Comparison of ENCODE assay signal across 13 cellular contexts in genomic region chr9:114914139-114914538, GRCh38. TPM values are rescaled to one million over a fixed set of nuclear protein-coding genes. Genes with fewer than 3 reads are reported as not detected.
A peak's percentile ranks its signal among the peaks of the same experiment; 100 is the strongest.
DNase-seq lines count a peak whose midpoint lies in the region; ATAC-seq and TF ChIP-seq lines count a peak whose summit lies in the region.
"Had no signal": no experiment of that assay in that cellular context is flagged by ENCODE, and none has a peak within 500 bp of the region (broad histone marks: within the 10 kb centered on the region; RNA-seq: fewer than 3 reads in every experiment).

No MANE protein-coding gene starts in this region.

- peaks cover 93% of the 10 kb centered on the region for H3K4me1 Mint-ChIP-seq in activated T-cell treated with anti-CD3 and anti-CD28 coated beads, Interleukin-2, amount 50 U/mL, for 24 hours (ENCODE audit: low read depth)
- peaks cover 77% of the 10 kb centered on the region for H3K4me1 Mint-ChIP-seq in activated T-cell treated with anti-CD3 and anti-CD28 coated beads, Interleukin-2, amount 50 U/mL, for 72 hours (ENCODE audit: low read depth)
- peaks cover 2% of the 10 kb centered on the region for H3K4me1 Mint-ChIP-seq in osteocyte (ENCODE audit: unreplicated experiment)

- no peaks in the 10 kb centered on the region for H3K9me3 Mint-ChIP-seq in activated T-cell treated with anti-CD3 and anti-CD28 coated beads, Interleukin-2, amount 50 U/mL, for 24 hours
- H3K9me3 Mint-ChIP-seq in activated T-cell treated with anti-CD3 and anti-CD28 coated beads, Interleukin-2, amount 50 U/mL, for 72 hours: peaks cover 0 to 1% of the 10 kb centered on the region in 2 donors
- no peaks in the 10 kb centered on the region for H3K9me3 Mint-ChIP-seq in osteocyte (ENCODE audit: unreplicated experiment)
- H3K9me3 Mint-ChIP-seq: stimulated activated naive B cell treated with anti-CD40 and anti-IgM and Interleukin-4, amounts not matched to agents 10 μg/mL and 1 μg/mL and 100 μg/mL, for 72 hours; T-helper 2 cell treated with Interferon-gamma antibody and Interleukin-4, amounts not matched to agents 5 μg/mL and 100 μg/mL, for 36 hours had no signal

- no peak for DNase-seq in activated T-cell treated with anti-CD3 and anti-CD28 coated beads, Interleukin-2, amount 50 U/mL, for 24 hours
- DNase-seq in activated T-cell treated with anti-CD3 and anti-CD28 coated beads, Interleukin-2, amount 50 U/mL, for 72 hours: no peak
- DNase-seq in cardiac fibroblast (ENCODE audit: low read depth in 2 of 2) (peak; percentile 25 to 42), osteocyte (ENCODE audit: extremely low spot score, unreplicated experiment) (no peak), substantia nigra (lab: John Stamatoyannopoulos, UW) (no peak), T-helper 2 cell (no peak), G401 (ENCODE audit: low spot score) (no peak)
- DNase-seq: NCI-H526; stimulated activated naive B cell treated with anti-CD40 and anti-IgM and Interleukin-4, amounts not matched to agents 10 μg/mL and 1 μg/mL and 100 μg/mL, for 72 hours had no signal

- H3K27me3 Mint-ChIP-seq in activated T-cell treated with anti-CD3 and anti-CD28 coated beads, Interleukin-2, amount 50 U/mL, for 24 hours: no peaks in the 10 kb centered on the region
- H3K27me3 Mint-ChIP-seq in activated T-cell treated with anti-CD3 and anti-CD28 coated beads, Interleukin-2, amount 50 U/mL, for 72 hours (ENCODE audit: low read depth): no peaks in the 10 kb centered on the region
- peaks cover 30% of the 10 kb centered on the region for H3K27me3 Mint-ChIP-seq in osteocyte (ENCODE audit: unreplicated experiment)
- H3K27me3 Mint-ChIP-seq: stimulated activated naive B cell treated with anti-CD40 and anti-IgM and Interleukin-4, amounts not matched to agents 10 μg/mL and 1 μg/mL and 100 μg/mL, for 72 hours had no signal

- peak overlapping the region; percentile 24 for H3K27ac Mint-ChIP-seq in activated T-cell treated with anti-CD3 and anti-CD28 coated beads, Interleukin-2, amount 50 U/mL, for 24 hours
- H3K27ac Mint-ChIP-seq in activated T-cell treated with anti-CD3 and anti-CD28 coated beads, Interleukin-2, amount 50 U/mL, for 72 hours: no peak overlapping the region
- H3K27ac Mint-ChIP-seq in osteocyte (ENCODE audit: unreplicated experiment): no peak overlapping the region
- H3K27ac Mint-ChIP-seq: stimulated activated naive B cell treated with anti-CD40 and anti-IgM and Interleukin-4, amounts not matched to agents 10 μg/mL and 1 μg/mL and 100 μg/mL, for 72 hours had no signal

- peaks cover 96% of the 10 kb centered on the region for H3K36me3 Mint-ChIP-seq in activated T-cell treated with anti-CD3 and anti-CD28 coated beads, Interleukin-2, amount 50 U/mL, for 24 hours (ENCODE audit: low read depth)
- peaks cover 16 to 35% of the 10 kb centered on the region in 2 donors for H3K36me3 Mint-ChIP-seq in activated T-cell treated with anti-CD3 and anti-CD28 coated beads, Interleukin-2, amount 50 U/mL, for 72 hours (ENCODE audit: insufficient read depth in 2 of 2)
- no peaks in the 10 kb centered on the region for H3K36me3 Mint-ChIP-seq in osteocyte (ENCODE audit: unreplicated experiment)

- H3F3A ChIP-seq in OCI-LY1 (ENCODE audit: insufficient read depth, low read length): peaks cover 9% of the 10 kb centered on the region; the same call in 1 of the 2 replicates

- no peak overlapping the region for H3K9ac ChIP-seq in OCI-LY1 (ENCODE audit: low read length)

- H3K27me3 ChIP-seq in OCI-LY1 (ENCODE audit: insufficient read depth, low read length): no peaks in the 10 kb centered on the region

- TF ChIP-seq CTCF in OCI-LY1 (IDR thresholded peaks at IDR 0.05; ENCODE audit: low read length) (peak; percentile 50), cardiac fibroblast (IDR thresholded peaks at IDR 0.05; ENCODE audit: low read depth, low read length) (peak; percentile 56), osteocyte (IDR thresholded peaks at IDR 0.05) (peak; percentile 46)

- H3K4me3 ChIP-seq in OCI-LY1 (ENCODE audit: low read depth, low read length, poor library complexity, severe bottlenecking) (no peak overlapping the region), cardiac fibroblast (replicated peaks in 1 of 2; ENCODE audit: low read depth in 2 of 2, low read length in 2 of 2) (no peak overlapping the region)
- H3K4me3 ChIP-seq: HAP-1 had no signal

- no peak overlapping the region for H3K4me3 Mint-ChIP-seq in activated T-cell treated with anti-CD3 and anti-CD28 coated beads, Interleukin-2, amount 50 U/mL, for 24 hours
- no peak overlapping the region for H3K4me3 Mint-ChIP-seq in activated T-cell treated with anti-CD3 and anti-CD28 coated beads, Interleukin-2, amount 50 U/mL, for 72 hours
- H3K4me3 Mint-ChIP-seq in osteocyte (ENCODE audit: unreplicated experiment): no peak overlapping the region
- H3K4me3 Mint-ChIP-seq: stimulated activated naive B cell treated with anti-CD40 and anti-IgM and Interleukin-4, amounts not matched to agents 10 μg/mL and 1 μg/mL and 100 μg/mL, for 72 hours; T-helper 2 cell treated with Interferon-gamma antibody and Interleukin-4, amounts not matched to agents 5 μg/mL and 100 μg/mL, for 36 hours had no signal

- no peaks in the 10 kb centered on the region for H4K20me1 ChIP-seq in OCI-LY1 (ENCODE audit: insufficient read depth, low read length)

- no peak overlapping the region for H3K4me2 ChIP-seq in OCI-LY1 (ENCODE audit: low read length)

- H3K27ac ChIP-seq in OCI-LY1 (ENCODE audit: low read depth, low read length, poor library complexity, severe bottlenecking) (no peak overlapping the region), substantia nigra (ENCODE audit: low read depth, low read length, poor library complexity, severe bottlenecking) (no peak overlapping the region)

- H3K9me2 ChIP-seq in OCI-LY1 (ENCODE audit: low read depth, low read length): no peaks in the 10 kb centered on the region

- in situ Hi-C loops in G401 (cut with HindIII; ENCODE audit: low sequenced_read_pairs): no loop called here

- no peaks in the 10 kb centered on the region for H3K79me2 ChIP-seq in OCI-LY1 (ENCODE audit: insufficient read depth, low read length)

- H2AFZ ChIP-seq in OCI-LY1 (ENCODE audit: low read length): no peak overlapping the region

- H3K36me3 ChIP-seq in OCI-LY1 (ENCODE audit: insufficient read depth, low read length): peaks cover 57% of the 10 kb centered on the region
- H3K36me3 ChIP-seq: HAP-1 had no signal

- peaks cover 31% of the 10 kb centered on the region for H3K4me1 ChIP-seq in OCI-LY1 (ENCODE audit: insufficient read depth, low read length, severe bottlenecking)
- H3K4me1 ChIP-seq: HAP-1 had no signal

- H3K9me3 ChIP-seq in OCI-LY1 (ENCODE audit: low read length): no peaks in the 10 kb centered on the region
- H3K9me3 ChIP-seq: HAP-1 had no signal

- no peak for ATAC-seq in activated T-cell treated with anti-CD3 and anti-CD28 coated beads, Interleukin-2, amount 50 U/mL, for 72 hours (replicated peaks in 1 of 2)
- ATAC-seq: stimulated activated naive B cell treated with anti-CD40 and anti-IgM and Interleukin-4, amounts not matched to agents 10 μg/mL and 1 μg/mL and 100 μg/mL, for 72 hours had no signal

RNA-seq across cellular contexts. Expression of gene TNFSF8, which starts 16.3 kb away (rescaled TPM):
- 10 to 100 TPM; 84.2 to 99.5 TPM for total RNA-seq in activated T-cell treated with anti-CD3 and anti-CD28 coated beads, Interleukin-2, amount 50 U/mL, for 72 hours
- total RNA-seq in osteocyte: not detected in 2 replicates
- not detected in 2 replicates for total RNA-seq in G401 (2014; rRNA removed; shearing (Covaris generic))
- total RNA-seq: bronchial epithelial cell had no signal

Comparison
In these comparisons a context has a peak if more than half of its experiments do, and no peak if none do; other contexts are left out.
1. DNase-seq: peak in cardiac fibroblast (2 of 2); none in activated T-cell treated with anti-CD3 and anti-CD28 coated beads, Interleukin-2, amount 50 U/mL, for 24 hours (single experiment), activated T-cell treated with anti-CD3 and anti-CD28 coated beads, Interleukin-2, amount 50 U/mL, for 72 hours (0 of 2), osteocyte (single experiment), substantia nigra (0 of 49), T-helper 2 cell (0 of 5) and G401 (single experiment).
2. RNA of gene TNFSF8, which starts 16.3 kb away (total RNA-seq): 84.2 to 99.5 TPM in activated T-cell treated with anti-CD3 and anti-CD28 coated beads, Interleukin-2, amount 50 U/mL, for 72 hours; not detected in osteocyte and not detected in G401; every median in the first group is over 10 times any median in the second.
3. Peak in every context shown above with its lines, with median percentiles within 50 percentile points of each other: CTCF ChIP-seq.